Comparison of ENCODE assay signal across 8 cellular contexts in the genomic region with DNA sequence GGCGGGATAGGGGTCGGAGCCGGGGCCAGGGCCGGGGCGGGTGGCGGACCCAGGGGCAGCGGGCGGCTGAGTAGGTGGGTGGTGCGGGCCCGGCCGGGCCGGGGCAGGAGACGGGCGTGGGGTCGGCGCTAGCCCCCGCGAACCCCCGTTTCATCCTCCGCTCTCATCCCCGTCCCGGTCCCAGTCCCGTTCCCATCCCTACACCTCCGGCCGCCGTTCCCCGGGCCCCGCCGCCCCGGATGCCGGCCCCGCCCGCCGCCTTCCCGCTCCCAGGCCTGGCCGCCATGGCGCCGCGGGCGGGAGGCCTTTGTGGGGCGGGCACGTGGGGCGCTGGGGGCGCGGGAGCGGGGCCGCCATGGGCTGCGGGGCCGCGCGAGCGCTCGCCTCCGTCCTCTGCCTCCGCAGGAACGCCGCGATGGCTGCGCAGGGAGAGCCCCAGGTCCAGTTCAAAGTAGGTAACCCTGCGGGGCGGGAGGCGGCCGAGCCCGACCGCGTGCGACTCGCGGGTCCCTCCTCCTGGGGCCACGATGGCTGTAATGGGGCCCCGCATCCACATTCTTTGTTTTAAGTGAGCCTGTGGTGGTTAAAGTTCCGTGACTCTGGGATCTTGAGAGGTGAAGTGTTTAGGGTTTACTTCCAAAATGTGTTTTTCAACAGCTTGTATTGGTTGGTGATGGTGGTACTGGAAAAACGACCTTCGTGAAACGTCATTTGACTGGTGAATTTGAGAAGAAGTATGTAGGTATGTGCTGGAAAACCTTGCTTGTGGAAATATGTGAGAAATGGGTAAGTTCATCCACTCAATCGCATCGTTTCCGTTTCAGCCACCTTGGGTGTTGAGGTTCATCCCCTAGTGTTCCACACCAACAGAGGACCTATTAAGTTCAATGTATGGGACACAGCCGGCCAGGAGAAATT.
A peak's percentile ranks its signal among the peaks of the same experiment; 100 is the strongest.
DNase-seq lines count a peak whose midpoint lies in the region; ATAC-seq lines count a peak whose summit lies in the region.

No MANE protein-coding gene starts in this region.

- peak overlapping the region; percentile 99 for H3K27ac ChIP-seq in BLaER1

- peak; percentile 31 for DNase-seq in GM19240 (ENCODE audit: insufficient read length, low spot score)
- peak; percentile 53 for DNase-seq in UCSD-AML1 (lab: John Stamatoyannopoulos, UW; ENCODE audit: unreplicated experiment)
- peak in 1 of 2 donors; percentile 16 for DNase-seq in central memory CD8-positive, alpha-beta T cell (ENCODE audit: low spot score in 2 of 2)
- peak; percentile 28 for DNase-seq in kidney tubule cell (ENCODE audit: low spot score)
- DNase-seq in stimulated activated CD4-positive, alpha-beta T cell treated with anti-CD3 and anti-CD28 coated beads, Interleukin-2, amount 100 ng/mL, for 4 hours (ENCODE audit: low read depth): peak; percentile 29
- no peak for DNase-seq in SHP77 treated with DMSO at 0.1 percent for 48 hours (lab: John Stamatoyannopoulos, UW)

- H3K27ac Mint-ChIP-seq in central memory CD8-positive, alpha-beta T cell (ENCODE audit: low read depth): peak overlapping the region; percentile 78

- H3K4me1 ChIP-seq in BLaER1: peaks cover 53% of the 10 kb centered on the region

- H3K4me3 ChIP-seq in BLaER1: peak overlapping the region; percentile 94

- peaks cover 43% of the 10 kb centered on the region for H3K4me1 Mint-ChIP-seq in central memory CD8-positive, alpha-beta T cell

- peaks cover 49% of the 10 kb centered on the region for H3K36me3 ChIP-seq in BLaER1

- H3K4me3 Mint-ChIP-seq in central memory CD8-positive, alpha-beta T cell: peak overlapping the region; percentile 87

- peak overlapping the region; percentile 90 for H3K4me2 ChIP-seq in BLaER1

- H3K27me3 ChIP-seq in BLaER1: no peaks in the 10 kb centered on the region

- no peaks in the 10 kb centered on the region for H3K9me3 ChIP-seq in BLaER1

- peaks cover 61% of the 10 kb centered on the region for H3K36me3 Mint-ChIP-seq in central memory CD8-positive, alpha-beta T cell (ENCODE audit: insufficient read depth)

- no peaks in the 10 kb centered on the region for H3K27me3 Mint-ChIP-seq in central memory CD8-positive, alpha-beta T cell

- peak overlapping the region; percentile 99 for H3K9ac ChIP-seq in BLaER1

- no peaks in the 10 kb centered on the region for H3K9me3 Mint-ChIP-seq in central memory CD8-positive, alpha-beta T cell

- ATAC-seq in HG03354 (IDR thresholded peaks at IDR 0.05; ENCODE audit: poor library complexity, severe bottlenecking, unreplicated experiment): peak; percentile 38
- peak; percentile 27 for ATAC-seq in central memory CD8-positive, alpha-beta T cell (replicated peaks; ENCODE audit: extremely low read depth, poor library complexity, severe bottlenecking)

- peaks cover 46% of the 10 kb centered on the region for H4K20me1 ChIP-seq in BLaER1
